In the genomic region with DNA sequence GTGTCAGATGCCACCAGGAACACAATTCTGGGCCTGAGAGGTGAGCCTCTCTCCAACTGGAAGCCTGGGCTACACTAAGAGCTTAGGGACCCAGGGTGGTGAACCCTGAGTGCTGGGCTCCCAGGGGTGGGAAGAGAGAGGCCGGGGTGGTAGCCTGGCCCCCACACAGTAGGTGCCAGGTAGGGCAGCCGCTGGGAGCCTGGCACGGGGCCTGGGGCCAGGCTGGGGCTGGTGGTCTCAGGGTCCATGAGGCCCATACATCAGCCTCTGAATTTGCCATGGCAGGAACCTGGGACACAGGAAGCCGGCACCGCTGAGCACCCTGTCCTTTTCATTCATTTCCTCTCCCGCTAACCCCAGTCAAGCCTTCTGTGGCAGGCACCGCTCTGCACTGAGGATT, we compare ENCODE assay signal across 22 cellular contexts. TPM values are rescaled to one million over a fixed set of nuclear protein-coding genes. Genes with fewer than 3 reads are reported as not detected.
DNase-seq lines count a peak whose midpoint lies in the region; ATAC-seq and TF ChIP-seq lines count a peak whose summit lies in the region.
"Had no signal": no experiment of that assay in that cellular context is flagged by ENCODE, and none has a peak within 500 bp of the region (broad histone marks: within the 10 kb centered on the region; RNA-seq: fewer than 3 reads in every experiment).

No MANE protein-coding gene starts in this region.

- peak overlapping the region; percentile 71 for H3K27ac ChIP-seq in A673 (ENCODE audit: low read depth, low read length, poor library complexity, severe bottlenecking)
- no peak overlapping the region for H3K27ac ChIP-seq in Karpas-422 (ENCODE audit: low read length)
- H3K27ac ChIP-seq in colonic mucosa, result peak overlapping the region; percentile 17
- H3K27ac ChIP-seq in neural progenitor cell, result no peak overlapping the region
- H3K27ac ChIP-seq in spleen, result no peak overlapping the region
- H3K27ac ChIP-seq: cardiac muscle cell, neutrophil had no signal

- CTCF ChIA-PET in A673 (lab: Charles Lee), result no interaction called here

- H3K9me3 ChIP-seq in A673 (ENCODE audit: low read depth, low read length, poor library complexity, severe bottlenecking) (no peaks in the 10 kb centered on the region), Karpas-422 (ENCODE audit: low read length) (no peaks in the 10 kb centered on the region), colonic mucosa (no peaks in the 10 kb centered on the region), neural progenitor cell (ENCODE audit: low read depth) (no peaks in the 10 kb centered on the region), spleen (no peaks in the 10 kb centered on the region)
- H3K9me3 ChIP-seq: HAP-1, neutrophil had no signal

- H3K79me2 ChIP-seq in Karpas-422 (ENCODE audit: low read length) (no peaks in the 10 kb centered on the region), neural progenitor cell (ENCODE audit: low read depth) (no peaks in the 10 kb centered on the region)

- TF ChIP-seq CTCF in A673 (conservative IDR thresholded peaks at IDR 0.05; ENCODE audit: low read depth, low read length), result no peak
- TF ChIP-seq CTCF in colonic mucosa (IDR thresholded peaks at IDR 0.05), result no peak
- no peak for TF ChIP-seq CTCF in neural progenitor cell (IDR thresholded peaks at IDR 0.05)
- no peak for TF ChIP-seq CTCF in spleen (IDR thresholded peaks at IDR 0.05 in 8 of 11, conservative IDR thresholded peaks at IDR 0.05 in 3 of 11)

- no peak overlapping the region for H3K4me3 Mint-ChIP-seq in neural progenitor cell
- H3K4me3 Mint-ChIP-seq: activated naive CD8-positive, alpha-beta T cell treated with anti-CD3 and anti-CD28 coated beads, Interleukin-2, amount 50 U/mL, for 24 hours; CD8-positive, alpha-beta memory T cell had no signal

- no TSS peak for BruUV-seq in A673 (replicated peaks; lab: Mats Ljungman, UMichigan)

- no peak overlapping the region for H3K4me2 ChIP-seq in Karpas-422 (ENCODE audit: low read depth, low read length, poor library complexity, severe bottlenecking)
- H3K4me2 ChIP-seq in neural progenitor cell, result no peak overlapping the region

- H3K4me1 Mint-ChIP-seq in neural progenitor cell, result peaks cover 12% of the 10 kb centered on the region

- no peaks in the 10 kb centered on the region for H3K36me3 Mint-ChIP-seq in neural progenitor cell
- H3K36me3 Mint-ChIP-seq: CD8-positive, alpha-beta memory T cell had no signal

- ATAC-seq in GM21381 (IDR thresholded peaks at IDR 0.05; ENCODE audit: unreplicated experiment) (no peak), HG03045 (IDR thresholded peaks at IDR 0.05; ENCODE audit: unreplicated experiment) (no peak)
- ATAC-seq: activated CD4-positive, CD25-positive, alpha-beta regulatory T cell treated with anti-CD3 and anti-CD28 coated beads, Interleukin-2, amount 50 U/mL, for 24 hours had no signal

- H3K27ac Mint-ChIP-seq in neural progenitor cell, result peak overlapping the region; percentile 54
- H3K27ac Mint-ChIP-seq: activated naive CD8-positive, alpha-beta T cell treated with anti-CD3 and anti-CD28 coated beads, Interleukin-2, amount 50 U/mL, for 24 hours had no signal

- H2AFZ ChIP-seq in Karpas-422 (ENCODE audit: low read length), result no peak overlapping the region
- no peak overlapping the region for H2AFZ ChIP-seq in neural progenitor cell (replicated peaks)

- H4K20me1 ChIP-seq in Karpas-422 (ENCODE audit: insufficient read depth, low read depth, low read length), result no peaks in the 10 kb centered on the region
- no peaks in the 10 kb centered on the region for H4K20me1 ChIP-seq in neural progenitor cell (ENCODE audit: low read depth)

- WGBS in spleen, 5 donors, result 86 to 92% (median 87%) methylated on average over 5 to 7 of the region's 7 CpGs

- H3K9me3 Mint-ChIP-seq in neural progenitor cell, result no peaks in the 10 kb centered on the region
- H3K9me3 Mint-ChIP-seq: activated naive CD8-positive, alpha-beta T cell treated with anti-CD3 and anti-CD28 coated beads, Interleukin-2, amount 50 U/mL, for 24 hours; CD8-positive, alpha-beta memory T cell had no signal

- peaks cover 82% of the 10 kb centered on the region for H3K4me1 ChIP-seq in A673 (ENCODE audit: insufficient read depth, low read length, poor library complexity, severe bottlenecking)
- H3K4me1 ChIP-seq in Karpas-422 (ENCODE audit: low read length), result peaks cover 16% of the 10 kb centered on the region
- peaks cover 21% of the 10 kb centered on the region for H3K4me1 ChIP-seq in colonic mucosa
- H3K4me1 ChIP-seq in neural progenitor cell, result no peaks in the 10 kb centered on the region
- peaks cover 19 to 67% (median 44%) of the 10 kb centered on the region in 6 donors for H3K4me1 ChIP-seq in spleen
- H3K4me1 ChIP-seq: HAP-1 had no signal

- H3K27me3 ChIP-seq in A673 (replicated peaks; ENCODE audit: insufficient read depth, low read depth, low read length, poor library complexity) (no peaks in the 10 kb centered on the region), Karpas-422 (ENCODE audit: low read length) (no peaks in the 10 kb centered on the region), colonic mucosa (no peaks in the 10 kb centered on the region), neural progenitor cell (no peaks in the 10 kb centered on the region), spleen (replicated peaks in 1 of 7) (no peaks in the 10 kb centered on the region)
- H3K27me3 ChIP-seq: cardiac muscle cell, neutrophil had no signal

- H3K27me3 Mint-ChIP-seq in neural progenitor cell (ENCODE audit: insufficient read depth, low read depth), result peaks cover 15% of the 10 kb centered on the region
- H3K27me3 Mint-ChIP-seq: CD8-positive, alpha-beta memory T cell had no signal

- POLR2A ChIA-PET in A673 (lab: Charles Lee; ENCODE audit: low non-redundant PET), result no interaction called here

- DNase-seq in A673 (ENCODE audit: low spot score) (no peak), Karpas-422 (peak; percentile 15), colonic mucosa (no peak), neural progenitor cell (ENCODE audit: low spot score) (no peak), NCI-H1930 (lab: John Stamatoyannopoulos, UW) (no peak), spleen (no peak)
- DNase-seq: activated naive CD8-positive, alpha-beta T cell treated with anti-CD3 and anti-CD28 coated beads, Interleukin-2, amount 50 U/mL, for 24 hours; CD8-positive, alpha-beta memory T cell; DND-41; effector CD4-positive, alpha-beta T cell; kidney glomerular epithelial cell; mesendoderm; NCI-H1105 treated with DMSO at 0.1 percent for 48 hours; NCI-H526 treated with DMSO at 0.1 percent for 48 hours; stimulated activated naive CD4-positive, alpha-beta T cell treated with Interleukin-2 at 50 U/mL for 16 hours had no signal

- no peak for TF ChIP-seq POLR2A in spleen (IDR thresholded peaks at IDR 0.05)

- intact Hi-C loops in A673 (cut with micrococcal nuclease; ENCODE audit: unreplicated experiment), result no loop called here
- intact Hi-C loops in colonic mucosa (cut with DNase I), result no loop called here
- intact Hi-C loops in spleen (cut with DNase I; ENCODE audit: low total_unique reads), result no loop called here

- no peaks in the 10 kb centered on the region for H3F3A ChIP-seq in neural progenitor cell (ENCODE audit: low read depth)

- H3K36me3 ChIP-seq in A673 (ENCODE audit: insufficient read depth, low read length, poor library complexity, severe bottlenecking) (peaks cover 72% of the 10 kb centered on the region), Karpas-422 (ENCODE audit: insufficient read depth, low read length) (no peaks in the 10 kb centered on the region), colonic mucosa (no peaks in the 10 kb centered on the region), neural progenitor cell (no peaks in the 10 kb centered on the region), spleen (no peaks in the 10 kb centered on the region)
- H3K36me3 ChIP-seq: cardiac muscle cell, HAP-1, neutrophil had no signal

- no peak overlapping the region for H3K4me3 ChIP-seq in A673 (ENCODE audit: low read depth, low read length, poor library complexity, severe bottlenecking)
- H3K4me3 ChIP-seq in Karpas-422 (ENCODE audit: low read length), result no peak overlapping the region
- no peak overlapping the region for H3K4me3 ChIP-seq in colonic mucosa
- H3K4me3 ChIP-seq in neural progenitor cell, result no peak overlapping the region
- H3K4me3 ChIP-seq in spleen, result no peak overlapping the region
- H3K4me3 ChIP-seq: cardiac muscle cell, HAP-1 had no signal

- no peaks in the 10 kb centered on the region for H3K9me2 ChIP-seq in Karpas-422 (replicated peaks; ENCODE audit: insufficient read depth, low read length)

- H3K9ac ChIP-seq in Karpas-422 (ENCODE audit: low read length) (no peak overlapping the region), colonic mucosa (ENCODE audit: low read depth in 2 of 2, low read length in 2 of 2) (no peak overlapping the region), neural progenitor cell (no peak overlapping the region)

RNA-seq across cellular contexts. Expression of a gene that starts 8.5 kb away (rescaled TPM):
- total RNA-seq in A673 (2021), result 174 and 192 TPM in 2 replicates
- total RNA-seq in Karpas-422 (2014; rRNA removed; shearing (Covaris generic); ENCODE audit: low replicate concordance), result 0.22 and 0.25 TPM in 2 replicates
- 1 to 10 TPM; 4.5 to 8.2 TPM for total RNA-seq in colonic mucosa
- not detected in 2 replicates for total RNA-seq in neural progenitor cell (ENCODE audit: low replicate concordance)
- total RNA-seq in spleen, result 1 to 10 TPM in 2 of 7 donors, under 1 TPM in 3, not detected in 2; 0.36 to 1.4 (median 0.52) TPM
- polyA plus RNA-seq in spleen, result under 1 TPM; 0.06 to 0.43 (median 0.12) TPM
- total RNA-seq: urinary bladder had no signal
- polyA plus RNA-seq: cardiac muscle cell; CD8-positive, alpha-beta memory T cell had no signal

Comparison
In these comparisons a context has a peak if more than half of its experiments do, and no peak if none do; other contexts are left out.
1. H3K27ac ChIP-seq: peak in A673 (single experiment) and colonic mucosa (single experiment); none in Karpas-422 (single experiment), neural progenitor cell (single experiment) and spleen (0 of 8).
2. RNA of a gene that starts 8.5 kb away (total RNA-seq): 174 to 192 TPM in A673; 4.5 to 8.2 TPM in colonic mucosa, 0.36 to 1.4 TPM in spleen, 0.22 to 0.25 TPM in Karpas-422 and not detected in neural progenitor cell; every median in the first group is over 10 times any median in the second.